1 cellular context compared by ENCODE assay signal in genomic region chrX:111854778-111855490, GRCh38.
TF ChIP-seq lines count a peak whose summit lies in the region.

No MANE protein-coding gene starts in this region.

TF ChIP-seq in Ishikawa, 13 proteins besides CTCF, POLR2A, EP300 and RAD21:
- TF ChIP-seq, protein P1, sequence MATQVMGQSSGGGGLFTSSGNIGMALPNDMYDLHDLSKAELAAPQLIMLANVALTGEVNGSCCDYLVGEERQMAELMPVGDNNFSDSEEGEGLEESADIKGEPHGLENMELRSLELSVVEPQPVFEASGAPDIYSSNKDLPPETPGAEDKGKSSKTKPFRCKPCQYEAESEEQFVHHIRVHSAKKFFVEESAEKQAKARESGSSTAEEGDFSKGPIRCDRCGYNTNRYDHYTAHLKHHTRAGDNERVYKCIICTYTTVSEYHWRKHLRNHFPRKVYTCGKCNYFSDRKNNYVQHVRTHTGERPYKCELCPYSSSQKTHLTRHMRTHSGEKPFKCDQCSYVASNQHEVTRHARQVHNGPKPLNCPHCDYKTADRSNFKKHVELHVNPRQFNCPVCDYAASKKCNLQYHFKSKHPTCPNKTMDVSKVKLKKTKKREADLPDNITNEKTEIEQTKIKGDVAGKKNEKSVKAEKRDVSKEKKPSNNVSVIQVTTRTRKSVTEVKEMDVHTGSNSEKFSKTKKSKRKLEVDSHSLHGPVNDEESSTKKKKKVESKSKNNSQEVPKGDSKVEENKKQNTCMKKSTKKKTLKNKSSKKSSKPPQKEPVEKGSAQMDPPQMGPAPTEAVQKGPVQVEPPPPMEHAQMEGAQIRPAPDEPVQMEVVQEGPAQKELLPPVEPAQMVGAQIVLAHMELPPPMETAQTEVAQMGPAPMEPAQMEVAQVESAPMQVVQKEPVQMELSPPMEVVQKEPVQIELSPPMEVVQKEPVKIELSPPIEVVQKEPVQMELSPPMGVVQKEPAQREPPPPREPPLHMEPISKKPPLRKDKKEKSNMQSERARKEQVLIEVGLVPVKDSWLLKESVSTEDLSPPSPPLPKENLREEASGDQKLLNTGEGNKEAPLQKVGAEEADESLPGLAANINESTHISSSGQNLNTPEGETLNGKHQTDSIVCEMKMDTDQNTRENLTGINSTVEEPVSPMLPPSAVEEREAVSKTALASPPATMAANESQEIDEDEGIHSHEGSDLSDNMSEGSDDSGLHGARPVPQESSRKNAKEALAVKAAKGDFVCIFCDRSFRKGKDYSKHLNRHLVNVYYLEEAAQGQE (IDR thresholded peaks at IDR 0.05; ENCODE audit: low read depth): no peak
- no peak for TF ChIP-seq CEBPB (IDR thresholded peaks at IDR 0.05)
- no peak for TF ChIP-seq YY1 (IDR thresholded peaks at IDR 0.05; ENCODE audit: low read depth)
- peak; percentile 85 for TF ChIP-seq USF1 (IDR thresholded peaks at IDR 0.05)
- TF ChIP-seq TEAD4 (IDR thresholded peaks at IDR 0.05): no peak
- TF ChIP-seq FOXM1 (IDR thresholded peaks at IDR 0.05; ENCODE audit: borderline replicate concordance, low read depth): no peak
- no peak for TF ChIP-seq TCF12 (IDR thresholded peaks at IDR 0.05; ENCODE audit: low read depth)
- no peak for TF ChIP-seq EGR1 (IDR thresholded peaks at IDR 0.05)
TF ChIP-seq in Ishikawa: peak in this region for 1.
